8 cellular contexts compared by ENCODE assay signal in genomic region chr15:52331490-52332240, GRCh38. TPM values are rescaled to one million over a fixed set of nuclear protein-coding genes. Genes with fewer than 3 reads are reported as not detected.
DNase-seq lines count a peak whose midpoint lies in the region; ATAC-seq and TF ChIP-seq lines count a peak whose summit lies in the region.

No MANE protein-coding gene starts in this region.

- H3K4ac ChIP-seq in trophoblast cell (ENCODE audit: low read depth, low read length) = no peak overlapping the region

- no peak overlapping the region for H2BK120ac ChIP-seq in trophoblast cell (ENCODE audit: insufficient read depth, low read length, poor library complexity)

- no peaks in the 10 kb centered on the region for H3K9me3 Mint-ChIP-seq in activated CD4-positive, alpha-beta memory T cell treated with anti-CD3 and anti-CD28 coated beads for 36 hours
- no peaks in the 10 kb centered on the region for H3K9me3 Mint-ChIP-seq in endothelial cell (ENCODE audit: unreplicated experiment)

- H3K18ac ChIP-seq in trophoblast cell (ENCODE audit: low read length) = no peak overlapping the region

- no peaks in the 10 kb centered on the region for H3K9me3 ChIP-seq in trophoblast cell (ENCODE audit: insufficient read depth, low read depth, low read length)

- POLR2A ChIA-PET in activated CD4-positive, alpha-beta memory T cell treated with anti-CD3 and anti-CD28 coated beads for 36 hours (lab: Charles Lee) = interaction anchor here (0.6 to 1.5 kb wide), 6 partner anchors 12 to 399 kb away, joined by 3 to 4 read pairs (median 3); no protein-coding TSS in a partner anchor

- no peak overlapping the region for H2BK5ac ChIP-seq in trophoblast cell (ENCODE audit: low read depth, low read length, poor library complexity)

- H3K23ac ChIP-seq in trophoblast cell (ENCODE audit: low read length) = no peak overlapping the region

- H3K27ac Mint-ChIP-seq in activated CD4-positive, alpha-beta memory T cell treated with anti-CD3 and anti-CD28 coated beads for 36 hours = peak overlapping the region; percentile 82
- H3K27ac Mint-ChIP-seq in endothelial cell (ENCODE audit: unreplicated experiment) = no peak overlapping the region

- CTCF ChIA-PET in activated CD4-positive, alpha-beta memory T cell treated with anti-CD3 and anti-CD28 coated beads for 36 hours (lab: Charles Lee) = interaction anchor here (0.5 to 2.5 kb wide), 19 partner anchors 11 to 448 kb away, joined by 3 to 23 read pairs (median 4); no protein-coding TSS in a partner anchor

- peak; percentile 17 for TF ChIP-seq CTCF in endothelial cell (IDR thresholded peaks at IDR 0.05; ENCODE audit: unreplicated experiment)

- no peak overlapping the region for H4K12ac ChIP-seq in trophoblast cell (ENCODE audit: low read depth, low read length)

- no peak overlapping the region for H4K8ac ChIP-seq in trophoblast cell (ENCODE audit: low read depth, low read length)

- no CpG with 5 or more reads among the region's 6 CpGs for WGBS in trophoblast cell (ENCODE audit: extremely low coverage, insufficient coverage, insufficient read length)

- H2AFZ ChIP-seq in trophoblast cell (ENCODE audit: insufficient read depth, low read length, poor library complexity) = no peak overlapping the region

- no peak overlapping the region for H2AK5ac ChIP-seq in trophoblast cell (ENCODE audit: low read length)

- peaks cover 19% of the 10 kb centered on the region for H3K36me3 Mint-ChIP-seq in activated CD4-positive, alpha-beta memory T cell treated with anti-CD3 and anti-CD28 coated beads for 36 hours
- no peaks in the 10 kb centered on the region for H3K36me3 Mint-ChIP-seq in endothelial cell (ENCODE audit: low read depth, unreplicated experiment)

- H2BK12ac ChIP-seq in trophoblast cell (ENCODE audit: low read length) = no peak overlapping the region

- no peaks in the 10 kb centered on the region for H3K79me2 ChIP-seq in trophoblast cell (ENCODE audit: control insufficient read depth, insufficient read depth, low read length, poor library complexity)

- peak; percentile 50 for DNase-seq in activated gamma-delta T cell treated with Interleukin-2 at 50 U/mL for 16 hours
- DNase-seq in activated gamma-delta T cell (lab: John Stamatoyannopoulos, UW) = no peak
- peak; percentile 42 for DNase-seq in NCI-H1436 (lab: John Stamatoyannopoulos, UW)
- DNase-seq in activated CD4-positive, alpha-beta memory T cell treated with anti-CD3 and anti-CD28 coated beads for 36 hours = peak; percentile 76
- peak; percentile 11 for DNase-seq in endothelial cell (ENCODE audit: low spot score)
- DNase-seq in trophoblast cell = peak; percentile 76 to 81
- no peak for DNase-seq in occipital lobe (lab: John Stamatoyannopoulos, UW)

- H3K9ac ChIP-seq in trophoblast cell (ENCODE audit: low read length) = no peak overlapping the region

- peaks cover 18% of the 10 kb centered on the region for H3K4me1 Mint-ChIP-seq in activated CD4-positive, alpha-beta memory T cell treated with anti-CD3 and anti-CD28 coated beads for 36 hours (ENCODE audit: low read depth)
- H3K4me1 Mint-ChIP-seq in endothelial cell (ENCODE audit: unreplicated experiment) = peaks cover 3% of the 10 kb centered on the region

- ATAC-seq in HG02678 (IDR thresholded peaks at IDR 0.05; ENCODE audit: unreplicated experiment) = peak; percentile 89

- H3K27me3 ChIP-seq in trophoblast cell (ENCODE audit: insufficient read depth, low read length) = no peaks in the 10 kb centered on the region

- H4K91ac ChIP-seq in trophoblast cell (ENCODE audit: low read depth, low read length) = no peak overlapping the region

- H3K4me1 ChIP-seq in trophoblast cell (ENCODE audit: control insufficient read depth in 1 of 2, insufficient read depth in 2 of 2, low read length in 2 of 2) = peaks cover 0 to 2% of the 10 kb centered on the region in 2 experiments

- no peak overlapping the region for H3K27ac ChIP-seq in trophoblast cell (ENCODE audit: low read depth, low read length)

- intact Hi-C loops in activated CD4-positive, alpha-beta memory T cell treated with anti-CD3 and anti-CD28 coated beads for 36 hours (cut with micrococcal nuclease) = loop anchor here (1.0 to 5.0 kb wide), 8 partner anchors 46 to 404 kb away; partner anchors contain the start of gene ATOSA

- H3K4me3 ChIP-seq in trophoblast cell (ENCODE audit: low read depth, low read length) = no peak overlapping the region

- no peaks in the 10 kb centered on the region for H3K79me1 ChIP-seq in trophoblast cell (ENCODE audit: low read length)

- H3K4me3 Mint-ChIP-seq in activated CD4-positive, alpha-beta memory T cell treated with anti-CD3 and anti-CD28 coated beads for 36 hours = no peak overlapping the region
- no peak overlapping the region for H3K4me3 Mint-ChIP-seq in endothelial cell (ENCODE audit: unreplicated experiment)

- H3K36me3 ChIP-seq in trophoblast cell (ENCODE audit: control insufficient read depth in 1 of 2, insufficient read depth in 2 of 2, low read length in 2 of 2) = no peaks in the 10 kb centered on the region

- H3K27me3 Mint-ChIP-seq in activated CD4-positive, alpha-beta memory T cell treated with anti-CD3 and anti-CD28 coated beads for 36 hours = no peaks in the 10 kb centered on the region
- H3K27me3 Mint-ChIP-seq in endothelial cell (ENCODE audit: unreplicated experiment) = no peaks in the 10 kb centered on the region

- no peak overlapping the region for H3K14ac ChIP-seq in trophoblast cell (ENCODE audit: low read length)

- H3K4me2 ChIP-seq in trophoblast cell (ENCODE audit: low read length) = no peak overlapping the region

RNA-seq across cellular contexts. Expression of gene MYO5C, which starts 36.1 kb away (rescaled TPM):
- total RNA-seq in activated CD4-positive, alpha-beta memory T cell treated with anti-CD3 and anti-CD28 coated beads for 36 hours = under 1 TPM; 0.27 to 0.50 TPM
- total RNA-seq in endothelial cell (ENCODE audit: unreplicated experiment) (22.9 TPM), occipital lobe (1.2 TPM)
- polyA plus RNA-seq in trophoblast cell (2013) = 1.2 and 1.3 TPM in 2 replicates

Comparison
In these comparisons a context has a peak if more than half of its experiments do, and no peak if none do; other contexts are left out.
1. DNase-seq: peak in activated gamma-delta T cell treated with Interleukin-2 at 50 U/mL for 16 hours (single experiment), NCI-H1436 (single experiment), activated CD4-positive, alpha-beta memory T cell treated with anti-CD3 and anti-CD28 coated beads for 36 hours (single experiment), endothelial cell (single experiment) and trophoblast cell (2 of 2); none in activated gamma-delta T cell (single experiment) and occipital lobe (single experiment).
2. RNA of gene MYO5C, which starts 36.1 kb away (total RNA-seq): 22.9 TPM in endothelial cell (single experiment); 1.2 TPM in occipital lobe (single experiment) and 0.27 to 0.50 TPM in activated CD4-positive, alpha-beta memory T cell treated with anti-CD3 and anti-CD28 coated beads for 36 hours; every median in the first group is over 10 times any median in the second.